8 cellular contexts compared by ENCODE assay signal in the genomic region with DNA sequence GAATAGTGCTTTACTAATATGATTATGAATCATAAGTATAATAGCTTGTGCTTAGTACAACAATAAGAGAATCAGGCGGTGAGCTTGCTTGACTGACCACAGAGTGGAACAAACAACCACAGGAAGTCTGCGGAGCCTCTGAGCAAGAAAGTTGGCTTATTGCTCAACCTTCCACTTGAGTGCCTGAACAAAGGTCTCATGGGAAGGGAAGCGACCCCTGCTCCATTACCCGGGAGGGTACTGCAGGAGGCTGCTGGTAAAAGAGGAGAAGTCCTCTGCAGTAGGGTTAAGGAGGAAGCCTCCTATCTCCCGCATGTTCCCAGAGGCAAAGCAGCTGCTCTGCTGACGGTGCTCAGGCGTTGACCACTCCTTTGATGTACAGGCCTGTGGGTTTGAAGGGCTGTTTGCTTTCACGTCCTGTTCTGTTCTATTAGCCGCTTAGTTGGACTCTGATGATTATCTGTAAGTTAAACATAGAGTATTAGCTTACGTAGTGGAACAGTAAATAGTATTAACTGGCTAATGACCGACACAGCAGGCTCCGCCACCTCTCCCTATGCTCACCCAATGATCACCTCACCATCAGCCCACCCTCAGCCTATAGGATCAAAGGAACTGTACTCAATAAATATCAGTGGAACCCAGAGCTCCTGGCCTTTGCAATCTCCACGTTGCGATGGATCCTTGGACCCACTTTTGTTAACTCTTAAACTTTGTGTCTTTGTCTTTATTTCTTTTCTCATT. TPM values are rescaled to one million over a fixed set of nuclear protein-coding genes. Genes with fewer than 3 reads are reported as not detected.
DNase-seq lines count a peak whose midpoint lies in the region; ATAC-seq and TF ChIP-seq lines count a peak whose summit lies in the region.
"Had no signal": no experiment of that assay in that cellular context is flagged by ENCODE, and none has a peak within 500 bp of the region (broad histone marks: within the 10 kb centered on the region; RNA-seq: fewer than 3 reads in every experiment).

No MANE protein-coding gene starts in this region.

- peaks cover 35% of the 10 kb centered on the region for H3K27me3 Mint-ChIP-seq in activated T-helper 2 cell treated with anti-CD3 and anti-CD28 coated beads, Interferon-gamma antibody, Interleukin-2, Interleukin-4, amounts not matched to agents 10 μg/mL and 5 μg/mL and 100 μg/mL, durations not matched to agents 14 hours and 24 hours and 36 hours (ENCODE audit: low read depth)
- H3K27me3 Mint-ChIP-seq in immature natural killer cell (ENCODE audit: low read depth in 3 of 3) = peaks cover 3 to 18% (median 17%) of the 10 kb centered on the region in 3 donors

- POLR2A ChIA-PET in IMR-90 (lab: Charles Lee; ENCODE audit: unreplicated experiment) = no interaction called here

- H2BK20ac ChIP-seq in IMR-90 (ENCODE audit: low read depth, low read length) = no peak overlapping the region

- H4K5ac ChIP-seq in IMR-90 (ENCODE audit: low read depth, low read length) = no peak overlapping the region

- H3K27me3 ChIP-seq in IMR-90 (ENCODE audit: control insufficient read depth, insufficient read depth, low read length) = peaks cover 45% of the 10 kb centered on the region

- DNase-seq in IMR-90 (peak; percentile 71), immature natural killer cell (peak; percentile 67 to 76 (median 70))
- peak; percentile 37 for DNase-seq in activated T-helper 2 cell treated with anti-CD3 and anti-CD28 coated beads, Interferon-gamma antibody, Interleukin-2, Interleukin-4, amounts not matched to agents 10 μg/mL and 5 μg/mL and 100 μg/mL, durations not matched to agents 14 hours and 24 hours and 36 hours (ENCODE audit: low spot score)
- peak; percentile 32 to 37 for DNase-seq in stimulated activated CD8-positive, alpha-beta memory T cell treated with anti-CD3 and anti-CD28 coated beads, Interleukin-7, amount 100 ng/mL, for 48 hours (ENCODE audit: extremely low read depth in 1 of 2, low read depth in 1 of 2)

- 0 out of 2 replicates have a peak overlapping the region, but pooled peaks have one; percentile 9 for H2AK5ac ChIP-seq in IMR-90 (ENCODE audit: low read depth, low read length)

- H3K18ac ChIP-seq in IMR-90 (ENCODE audit: low read depth, low read length) = no peak overlapping the region

- no peak overlapping the region for H4K91ac ChIP-seq in IMR-90 (ENCODE audit: insufficient read depth, low read depth, low read length)

- H3K4me1 Mint-ChIP-seq in activated T-helper 2 cell treated with anti-CD3 and anti-CD28 coated beads, Interferon-gamma antibody, Interleukin-2, Interleukin-4, amounts not matched to agents 10 μg/mL and 5 μg/mL and 100 μg/mL, durations not matched to agents 14 hours and 24 hours and 36 hours (ENCODE audit: low read depth) = peaks cover 23% of the 10 kb centered on the region
- H3K4me1 Mint-ChIP-seq in immature natural killer cell = peaks cover 31 to 40% of the 10 kb centered on the region in 2 donors
- H3K4me1 Mint-ChIP-seq: nephron had no signal

- no peak overlapping the region for H3K4ac ChIP-seq in IMR-90 (ENCODE audit: low read depth, low read length)

- H3K9ac ChIP-seq in IMR-90 (ENCODE audit: low read depth, low read length) = no peak overlapping the region

- H3K9me3 ChIP-seq in IMR-90 (ENCODE audit: control insufficient read depth, insufficient read depth, low read length) = no peaks in the 10 kb centered on the region

- CTCF ChIA-PET in IMR-90 (lab: Yijun Ruan, JAX) = interaction anchor here (0.6 to 2.8 kb wide), 4 partner anchors 13 to 37 kb away, joined by 4 to 15 read pairs (median 5); no protein-coding TSS in a partner anchor

- peaks cover 2% of the 10 kb centered on the region; the same call in 1 of the 2 replicates for H3K4me1 ChIP-seq in IMR-90 (ENCODE audit: control insufficient read depth, insufficient read depth, low read length)

- no peak overlapping the region for H2BK15ac ChIP-seq in IMR-90 (ENCODE audit: low read depth, low read length)

- H3K4me3 Mint-ChIP-seq in activated T-helper 2 cell treated with anti-CD3 and anti-CD28 coated beads, Interferon-gamma antibody, Interleukin-2, Interleukin-4, amounts not matched to agents 10 μg/mL and 5 μg/mL and 100 μg/mL, durations not matched to agents 14 hours and 24 hours and 36 hours (ENCODE audit: low read depth) = no peak overlapping the region
- H3K4me3 Mint-ChIP-seq in immature natural killer cell = peak overlapping the region; percentile 70 to 75 (median 72)
- H3K4me3 Mint-ChIP-seq: nephron had no signal

- H3K56ac ChIP-seq in IMR-90 (ENCODE audit: extremely low read depth, insufficient read depth, low read length) = no peak overlapping the region

- H3K9me3 Mint-ChIP-seq in activated T-helper 2 cell treated with anti-CD3 and anti-CD28 coated beads, Interferon-gamma antibody, Interleukin-2, Interleukin-4, amounts not matched to agents 10 μg/mL and 5 μg/mL and 100 μg/mL, durations not matched to agents 14 hours and 24 hours and 36 hours = no peaks in the 10 kb centered on the region
- H3K9me3 Mint-ChIP-seq in immature natural killer cell = no peaks in the 10 kb centered on the region
- H3K9me3 Mint-ChIP-seq: nephron had no signal

- H3K27ac Mint-ChIP-seq in activated T-helper 2 cell treated with anti-CD3 and anti-CD28 coated beads, Interferon-gamma antibody, Interleukin-2, Interleukin-4, amounts not matched to agents 10 μg/mL and 5 μg/mL and 100 μg/mL, durations not matched to agents 14 hours and 24 hours and 36 hours = no peak overlapping the region
- peak overlapping the region; percentile 77 to 91 (median 87) for H3K27ac Mint-ChIP-seq in immature natural killer cell
- H3K27ac Mint-ChIP-seq: nephron had no signal

- no peak overlapping the region for H3K23ac ChIP-seq in IMR-90 (ENCODE audit: low read depth, low read length)

- no peaks in the 10 kb centered on the region for H3K36me3 ChIP-seq in IMR-90 (ENCODE audit: control insufficient read depth, insufficient read depth, low read length)

- H2AFZ ChIP-seq in IMR-90 (replicated peaks; ENCODE audit: low read length, poor library complexity) = no peak overlapping the region

- H3K79me1 ChIP-seq in IMR-90 (ENCODE audit: low read depth in 1 of 2, low read length in 2 of 2) = no peaks in the 10 kb centered on the region

- TF ChIP-seq POLR2A in IMR-90 (IDR thresholded peaks at IDR 0.05; ENCODE audit: low read depth, low read length) = no peak

- ATAC-seq in GM18870 (IDR thresholded peaks at IDR 0.05; ENCODE audit: unreplicated experiment) (peak; percentile 54), IMR-90 (ENCODE audit: low read depth) (peak; percentile 44), GM21360 (IDR thresholded peaks at IDR 0.05; ENCODE audit: unreplicated experiment) (no peak), GM21515 (IDR thresholded peaks at IDR 0.05; ENCODE audit: unreplicated experiment) (no peak)

- no peaks in the 10 kb centered on the region for H4K20me1 ChIP-seq in IMR-90 (ENCODE audit: insufficient read depth, low read length)

- no peak overlapping the region for H3K4me2 ChIP-seq in IMR-90 (ENCODE audit: low read depth, low read length)

- no peak for TF ChIP-seq CTCF in IMR-90 (conservative IDR thresholded peaks at IDR 0.05; ENCODE audit: low read depth, low read length)

- WGBS in IMR-90 (ENCODE audit: extremely low coverage in 2 of 2, insufficient read length in 1 of 2), 2 experiments = 55% methylated on average over 4 of the region's 14 CpGs; no CpG with 5 or more reads in 1 of the 2 experiments

- H2BK5ac ChIP-seq in IMR-90 (ENCODE audit: low read depth, low read length, poor library complexity, severe bottlenecking) = no peak overlapping the region

- no peaks in the 10 kb centered on the region for H3K9me1 ChIP-seq in IMR-90 (ENCODE audit: insufficient read depth, low read length)

- no peak overlapping the region for H3K27ac ChIP-seq in IMR-90 (ENCODE audit: insufficient read depth, low read length)

- in situ Hi-C loops in IMR-90 (cut with MboI; ENCODE audit: low sequenced_read_pairs) = no loop called here

- H3K14ac ChIP-seq in IMR-90 (replicated peaks; ENCODE audit: low read depth, low read length) = no peak overlapping the region

- H2AK9ac ChIP-seq in IMR-90 (replicated peaks; ENCODE audit: low read depth, low read length, poor library complexity) = no peak overlapping the region

- dilution Hi-C loops in IMR-90 (cut with HindIII; ENCODE audit: low sequenced_read_pairs, unreplicated experiment) = no loop called here

- BruUV-seq in IMR-90 (replicated peaks; lab: Mats Ljungman, UMichigan) = no TSS peak

- intact Hi-C loops in IMR-90 (cut with micrococcal nuclease) = loop anchor here (2.0 to 5.0 kb wide), 2 partner anchors 124 to 194 kb away; a partner anchor contains a TSS
- intact Hi-C loops in activated T-helper 2 cell treated with anti-CD3 and anti-CD28 coated beads, Interferon-gamma antibody, Interleukin-2, Interleukin-4, amounts not matched to agents 10 μg/mL and 5 μg/mL and 100 μg/mL, durations not matched to agents 14 hours and 24 hours and 36 hours (cut with micrococcal nuclease) = loop anchor here (2.0 to 10.0 kb wide), 4 partner anchors 16 to 619 kb away; a partner anchor contains a TSS

- no peak overlapping the region for H3K4me3 ChIP-seq in IMR-90 (ENCODE audit: insufficient read depth, low read depth, low read length)

- TF ChIP-seq RAD21 in IMR-90 (IDR thresholded peaks at IDR 0.05; ENCODE audit: low read length) = no peak

- H4K8ac ChIP-seq in IMR-90 (ENCODE audit: low read depth in 2 of 2, low read length in 2 of 2) = no peak overlapping the region

- H2BK120ac ChIP-seq in IMR-90 (ENCODE audit: low read depth, low read length) = no peak overlapping the region

- H3K36me3 Mint-ChIP-seq in activated T-helper 2 cell treated with anti-CD3 and anti-CD28 coated beads, Interferon-gamma antibody, Interleukin-2, Interleukin-4, amounts not matched to agents 10 μg/mL and 5 μg/mL and 100 μg/mL, durations not matched to agents 14 hours and 24 hours and 36 hours (ENCODE audit: low read depth) = no peaks in the 10 kb centered on the region
- H3K36me3 Mint-ChIP-seq in immature natural killer cell = no peaks in the 10 kb centered on the region

RNA-seq across cellular contexts. Expression of a gene that starts 17.5 kb away (rescaled TPM):
- total RNA-seq in IMR-90 (2012; rRNA removed) = not detected in 2 replicates
- polyA plus RNA-seq in IMR-90 (2012; rRNA removed) (not detected in 2 replicates), immature natural killer cell (not detected)
- polyA plus RNA-seq in IMR-90 (2012; cell fraction: cytosol; rRNA removed) = 0.03 TPM in 1 of 2 replicates, not detected in the other
- polyA plus RNA-seq in IMR-90 (2012; cell fraction: nucleus; rRNA removed; ENCODE audit: low replicate concordance) = not detected in 2 replicates
- not detected in 2 replicates for total RNA-seq in activated T-helper 2 cell treated with anti-CD3 and anti-CD28 coated beads, Interferon-gamma antibody, Interleukin-2, Interleukin-4, amounts not matched to agents 10 μg/mL and 5 μg/mL and 100 μg/mL, durations not matched to agents 14 hours and 24 hours and 36 hours

RNA-seq across cellular contexts. Expression of a gene that starts 31.1 kb away (rescaled TPM):
- total RNA-seq in IMR-90 (2012; rRNA removed) = not detected in 2 replicates
- polyA plus RNA-seq in IMR-90 (2012; rRNA removed) (not detected in 2 replicates), immature natural killer cell (under 1 TPM in 1 of 3 donors, not detected in 2; 0.17 TPM)
- not detected in 2 replicates for polyA plus RNA-seq in IMR-90 (2012; cell fraction: cytosol; rRNA removed)
- not detected in 2 replicates for polyA plus RNA-seq in IMR-90 (2012; cell fraction: nucleus; rRNA removed; ENCODE audit: low replicate concordance)
- total RNA-seq in activated T-helper 2 cell treated with anti-CD3 and anti-CD28 coated beads, Interferon-gamma antibody, Interleukin-2, Interleukin-4, amounts not matched to agents 10 μg/mL and 5 μg/mL and 100 μg/mL, durations not matched to agents 14 hours and 24 hours and 36 hours = 0.87 and 1.4 TPM in 2 replicates

RNA-seq across cellular contexts. Expression of a gene that starts 54.0 kb away (rescaled TPM):
- total RNA-seq in IMR-90 (2012; rRNA removed) = not detected in 2 replicates
- polyA plus RNA-seq in IMR-90 (2012; rRNA removed) (0.03 TPM in 1 of 2 replicates, not detected in the other), immature natural killer cell (not detected)
- polyA plus RNA-seq in IMR-90 (2012; cell fraction: cytosol; rRNA removed) = not detected in 2 replicates
- not detected in 2 replicates for polyA plus RNA-seq in IMR-90 (2012; cell fraction: nucleus; rRNA removed; ENCODE audit: low replicate concordance)
- total RNA-seq in activated T-helper 2 cell treated with anti-CD3 and anti-CD28 coated beads, Interferon-gamma antibody, Interleukin-2, Interleukin-4, amounts not matched to agents 10 μg/mL and 5 μg/mL and 100 μg/mL, durations not matched to agents 14 hours and 24 hours and 36 hours = not detected in 2 replicates

Comparison
In these comparisons a context has a peak if more than half of its experiments do, and no peak if none do; other contexts are left out.
1. ATAC-seq: peak in GM18870 (single experiment) and IMR-90 (single experiment); none in GM21360 (single experiment) and GM21515 (single experiment).
2. Peak in every context shown above with its lines, with median percentiles within 50 percentile points of each other: DNase-seq.